Comparison of ENCODE assay signal across 1 cellular context in the genomic region with DNA sequence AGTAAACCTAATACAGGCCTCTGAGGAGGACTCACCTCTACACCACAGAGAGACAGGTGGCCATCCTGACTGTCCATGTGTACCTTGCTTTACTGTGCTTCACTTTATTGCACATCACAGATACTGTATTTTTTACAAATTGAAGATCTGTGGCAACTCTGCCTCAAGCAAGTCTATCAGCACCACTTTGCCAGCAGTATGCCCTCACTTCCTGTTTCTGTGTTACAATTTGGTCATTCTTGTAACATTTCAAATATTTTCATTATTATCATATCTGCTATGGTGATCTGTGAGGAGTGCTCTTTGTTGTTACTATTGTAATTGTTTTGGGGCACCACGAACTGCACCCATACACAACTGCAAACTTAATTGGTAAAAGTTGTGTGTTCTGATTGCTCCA.
TF ChIP-seq lines count a peak whose summit lies in the region.

No MANE protein-coding gene starts in this region.

TF ChIP-seq in SK-N-SH, 30 proteins besides CTCF, POLR2A, EP300 and RAD21 (continued from another document):
- TF ChIP-seq, protein P1, sequence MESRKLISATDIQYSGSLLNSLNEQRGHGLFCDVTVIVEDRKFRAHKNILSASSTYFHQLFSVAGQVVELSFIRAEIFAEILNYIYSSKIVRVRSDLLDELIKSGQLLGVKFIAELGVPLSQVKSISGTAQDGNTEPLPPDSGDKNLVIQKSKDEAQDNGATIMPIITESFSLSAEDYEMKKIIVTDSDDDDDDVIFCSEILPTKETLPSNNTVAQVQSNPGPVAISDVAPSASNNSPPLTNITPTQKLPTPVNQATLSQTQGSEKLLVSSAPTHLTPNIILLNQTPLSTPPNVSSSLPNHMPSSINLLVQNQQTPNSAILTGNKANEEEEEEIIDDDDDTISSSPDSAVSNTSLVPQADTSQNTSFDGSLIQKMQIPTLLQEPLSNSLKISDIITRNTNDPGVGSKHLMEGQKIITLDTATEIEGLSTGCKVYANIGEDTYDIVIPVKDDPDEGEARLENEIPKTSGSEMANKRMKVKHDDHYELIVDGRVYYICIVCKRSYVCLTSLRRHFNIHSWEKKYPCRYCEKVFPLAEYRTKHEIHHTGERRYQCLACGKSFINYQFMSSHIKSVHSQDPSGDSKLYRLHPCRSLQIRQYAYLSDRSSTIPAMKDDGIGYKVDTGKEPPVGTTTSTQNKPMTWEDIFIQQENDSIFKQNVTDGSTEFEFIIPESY (IDR thresholded peaks at IDR 0.05; ENCODE audit: borderline replicate concordance, low read depth), result no peak
- no peak for TF ChIP-seq MXI1 (IDR thresholded peaks at IDR 0.05; ENCODE audit: low read depth, low read length)
- no peak for TF ChIP-seq TEAD4 (IDR thresholded peaks at IDR 0.05; ENCODE audit: borderline replicate concordance, insufficient read depth)
- TF ChIP-seq EZH2phosphoT487 (IDR thresholded peaks at IDR 0.05; ENCODE audit: borderline replicate concordance, low read depth), result no peak
TF ChIP-seq in SK-N-SH: peak in this region for 0.
